In genomic region chr1:203684077-203684476, GRCh38 we compare ENCODE assay signal across 15 cellular contexts. TPM values are rescaled to one million over a fixed set of nuclear protein-coding genes. Genes with fewer than 3 reads are reported as not detected.
DNase-seq lines count a peak whose midpoint lies in the region; ATAC-seq and TF ChIP-seq lines count a peak whose summit lies in the region.
"Had no signal": no experiment of that assay in that cellular context is flagged by ENCODE, and none has a peak within 500 bp of the region (broad histone marks: within the 10 kb centered on the region; RNA-seq: fewer than 3 reads in every experiment).

No MANE protein-coding gene starts in this region.

- peaks cover 16% of the 10 kb centered on the region for H3K36me3 ChIP-seq in CD4-positive, alpha-beta memory T cell (ENCODE audit: insufficient read depth, low read length)
- H3K36me3 ChIP-seq in SJCRH30, result peaks cover 4% of the 10 kb centered on the region; the same call in 1 of the 2 replicates

- H3K27ac Mint-ChIP-seq in T-helper 2 cell treated with Interferon-gamma antibody and Interleukin-4, amounts not matched to agents 5 μg/mL and 100 μg/mL, for 36 hours, result peak overlapping the region; percentile 91
- H3K27ac Mint-ChIP-seq in CD4-positive, alpha-beta memory T cell, result peak overlapping the region; percentile 47 to 99 (median 98)
- peak overlapping the region; percentile 95 for H3K27ac Mint-ChIP-seq in central memory CD8-positive, alpha-beta T cell (ENCODE audit: low read depth)
- H3K27ac Mint-ChIP-seq in natural killer cell treated with Interleukin-12 subunit alpha and Interleukin-12 subunit beta and Interleukin-15 and Interleukin-18, amount 100 ng/mL, for 72 hours, result peak overlapping the region; percentile 76 to 79
- H3K27ac Mint-ChIP-seq in nephron progenitor cell, result no peak overlapping the region

- H3K9me3 Mint-ChIP-seq in T-helper 2 cell treated with Interferon-gamma antibody and Interleukin-4, amounts not matched to agents 5 μg/mL and 100 μg/mL, for 36 hours, result no peaks in the 10 kb centered on the region
- no peaks in the 10 kb centered on the region for H3K9me3 Mint-ChIP-seq in CD4-positive, alpha-beta memory T cell
- no peaks in the 10 kb centered on the region for H3K9me3 Mint-ChIP-seq in central memory CD8-positive, alpha-beta T cell
- H3K9me3 Mint-ChIP-seq in natural killer cell treated with Interleukin-12 subunit alpha and Interleukin-12 subunit beta and Interleukin-15 and Interleukin-18, amount 100 ng/mL, for 72 hours, result no peaks in the 10 kb centered on the region
- H3K9me3 Mint-ChIP-seq in nephron progenitor cell, result no peaks in the 10 kb centered on the region

- H3K4me1 Mint-ChIP-seq in T-helper 2 cell treated with Interferon-gamma antibody and Interleukin-4, amounts not matched to agents 5 μg/mL and 100 μg/mL, for 36 hours (ENCODE audit: low read depth), result peaks cover 38% of the 10 kb centered on the region
- H3K4me1 Mint-ChIP-seq in CD4-positive, alpha-beta memory T cell, result peaks cover 49 to 78% (median 64%) of the 10 kb centered on the region in 4 donors
- peaks cover 59% of the 10 kb centered on the region for H3K4me1 Mint-ChIP-seq in central memory CD8-positive, alpha-beta T cell
- peaks cover 57 to 67% of the 10 kb centered on the region in 2 donors for H3K4me1 Mint-ChIP-seq in natural killer cell treated with Interleukin-12 subunit alpha and Interleukin-12 subunit beta and Interleukin-15 and Interleukin-18, amount 100 ng/mL, for 72 hours (ENCODE audit: low read depth in 2 of 2)
- H3K4me1 Mint-ChIP-seq in nephron progenitor cell, result peaks cover 28% of the 10 kb centered on the region

- H3K4me1 ChIP-seq in CD4-positive, alpha-beta memory T cell (ENCODE audit: insufficient read depth, low read length), result peaks cover 72% of the 10 kb centered on the region
- peaks cover 4% of the 10 kb centered on the region; the same call in 1 of the 2 replicates for H3K4me1 ChIP-seq in SJCRH30

- CTCF ChIA-PET in CD4-positive, alpha-beta memory T cell (lab: Charles Lee; ENCODE audit: partially characterized antibody), result interaction anchor here (1.3 to 3.5 kb wide), 3 partner anchors 9 to 57 kb away, joined by 4 to 46 read pairs (median 22); partner anchors contain the start of gene ATP2B4

- no peaks in the 10 kb centered on the region for H3K9me3 ChIP-seq in CD4-positive, alpha-beta memory T cell (ENCODE audit: control insufficient read depth in 1 of 2, low read length in 2 of 2)
- H3K9me3 ChIP-seq in SJCRH30 (replicated peaks), result no peaks in the 10 kb centered on the region

- H3K27me3 ChIP-seq in CD4-positive, alpha-beta memory T cell (ENCODE audit: insufficient read depth, low read length), result no peaks in the 10 kb centered on the region
- H3K27me3 ChIP-seq in SJCRH30, result no peaks in the 10 kb centered on the region

- no peaks in the 10 kb centered on the region for H3K27me3 Mint-ChIP-seq in T-helper 2 cell treated with Interferon-gamma antibody and Interleukin-4, amounts not matched to agents 5 μg/mL and 100 μg/mL, for 36 hours (ENCODE audit: low read depth)
- H3K27me3 Mint-ChIP-seq in CD4-positive, alpha-beta memory T cell, result no peaks in the 10 kb centered on the region
- no peaks in the 10 kb centered on the region for H3K27me3 Mint-ChIP-seq in central memory CD8-positive, alpha-beta T cell
- H3K27me3 Mint-ChIP-seq in natural killer cell treated with Interleukin-12 subunit alpha and Interleukin-12 subunit beta and Interleukin-15 and Interleukin-18, amount 100 ng/mL, for 72 hours, result no peaks in the 10 kb centered on the region
- peaks cover 4% of the 10 kb centered on the region for H3K27me3 Mint-ChIP-seq in nephron progenitor cell (ENCODE audit: low read depth, poor library complexity)

- H3K4me3 Mint-ChIP-seq in T-helper 2 cell treated with Interferon-gamma antibody and Interleukin-4, amounts not matched to agents 5 μg/mL and 100 μg/mL, for 36 hours, result no peak overlapping the region
- H3K4me3 Mint-ChIP-seq in CD4-positive, alpha-beta memory T cell, result peak overlapping the region in 1 of 8 donors; percentile 26
- no peak overlapping the region for H3K4me3 Mint-ChIP-seq in central memory CD8-positive, alpha-beta T cell
- H3K4me3 Mint-ChIP-seq in natural killer cell treated with Interleukin-12 subunit alpha and Interleukin-12 subunit beta and Interleukin-15 and Interleukin-18, amount 100 ng/mL, for 72 hours, result no peak overlapping the region
- no peak overlapping the region for H3K4me3 Mint-ChIP-seq in nephron progenitor cell

- POLR2A ChIA-PET in CD4-positive, alpha-beta memory T cell (lab: Charles Lee; ENCODE audit: partially characterized antibody), result interaction anchor here (1.7 to 5.3 kb wide), 4 partner anchors 10 to 81 kb away, joined by 5 to 105 read pairs (median 24); partner anchors contain the start of genes ATP2B4 and LAX1

- TF ChIP-seq CTCF in foreskin fibroblast (IDR thresholded peaks at IDR 0.05; ENCODE audit: low read depth, low read length), result no peak
- TF ChIP-seq CTCF in nephron progenitor cell (IDR thresholded peaks at IDR 0.05), result no peak

- intact Hi-C loops in CD4-positive, alpha-beta memory T cell (cut with micrococcal nuclease), result no loop called here

- H3K4me3 ChIP-seq in CD4-positive, alpha-beta memory T cell (ENCODE audit: low read length in 2 of 2), result no peak overlapping the region
- no peak overlapping the region for H3K4me3 ChIP-seq in foreskin fibroblast (ENCODE audit: low read depth in 1 of 2, low read length in 2 of 2)
- H3K4me3 ChIP-seq in SJCRH30, result no peak overlapping the region

- DNase-seq in T-helper 2 cell treated with Interferon-gamma antibody and Interleukin-4, amounts not matched to agents 5 μg/mL and 100 μg/mL, for 36 hours (ENCODE audit: low spot score), result no peak
- DNase-seq in T-helper 2 cell, result no peak
- DNase-seq in CD4-positive, alpha-beta memory T cell, result no peak
- DNase-seq in central memory CD8-positive, alpha-beta T cell (ENCODE audit: low spot score in 2 of 2), result no peak
- DNase-seq in natural killer cell treated with Interleukin-12 subunit alpha and Interleukin-12 subunit beta and Interleukin-15 and Interleukin-18, amount 100 ng/mL, for 72 hours (ENCODE audit: low spot score), result no peak
- DNase-seq in foreskin fibroblast, result no peak
- no peak for DNase-seq in nephron progenitor cell
- no peak for DNase-seq in SJCRH30
- DNase-seq: C1 segment of cervical spinal cord, DMS53, Kasumi-1, NCI-H1417, NCI-H1930, NCI-H510A, NCI-H82 had no signal

- no peak overlapping the region for H3K27ac ChIP-seq in CD4-positive, alpha-beta memory T cell (ENCODE audit: low read depth, low read length)
- H3K27ac ChIP-seq in SJCRH30, result no peak overlapping the region

- H3K36me3 Mint-ChIP-seq in T-helper 2 cell treated with Interferon-gamma antibody and Interleukin-4, amounts not matched to agents 5 μg/mL and 100 μg/mL, for 36 hours (ENCODE audit: low read depth), result peaks cover 62% of the 10 kb centered on the region
- peaks cover 50 to 55% of the 10 kb centered on the region in 2 donors for H3K36me3 Mint-ChIP-seq in CD4-positive, alpha-beta memory T cell
- peaks cover 65% of the 10 kb centered on the region for H3K36me3 Mint-ChIP-seq in central memory CD8-positive, alpha-beta T cell (ENCODE audit: insufficient read depth)
- peaks cover 29% of the 10 kb centered on the region for H3K36me3 Mint-ChIP-seq in natural killer cell treated with Interleukin-12 subunit alpha and Interleukin-12 subunit beta and Interleukin-15 and Interleukin-18, amount 100 ng/mL, for 72 hours
- H3K36me3 Mint-ChIP-seq in nephron progenitor cell (ENCODE audit: low read depth), result peaks cover 22% of the 10 kb centered on the region

- no peak for ATAC-seq in central memory CD8-positive, alpha-beta T cell (replicated peaks; ENCODE audit: extremely low read depth, poor library complexity, severe bottlenecking)
- ATAC-seq in natural killer cell treated with Interleukin-12 subunit alpha and Interleukin-12 subunit beta and Interleukin-15 and Interleukin-18, amount 100 ng/mL, for 72 hours, result no peak

RNA-seq across cellular contexts. Expression of gene ATP2B4, which starts 57.4 kb away (rescaled TPM):
- total RNA-seq in CD4-positive, alpha-beta memory T cell, result 10 to 100 TPM; 97.2 to 98.6 TPM
- polyA plus RNA-seq in CD4-positive, alpha-beta memory T cell, result 10 to 100 TPM; 14.8 to 41.7 TPM
- total RNA-seq in natural killer cell treated with Interleukin-12 subunit alpha and Interleukin-12 subunit beta and Interleukin-15 and Interleukin-18, amount 100 ng/mL, for 72 hours, result 100 to 1,000 TPM; 158 to 191 TPM
- total RNA-seq in SJCRH30 (2014; rRNA removed; shearing (Covaris generic)), result 42.5 and 44.4 TPM in 2 replicates
